22 cellular contexts compared by ENCODE assay signal in genomic region chr10:17578603-17579002, GRCh38.
"Had no signal": no experiment of that assay in that cellular context is flagged by ENCODE, and none has a peak within 500 bp of the region (broad histone marks: within the 10 kb centered on the region; RNA-seq: fewer than 3 reads in every experiment).

No MANE protein-coding gene starts in this region.

- H3K9me3 ChIP-seq: mucosa of descending colon, neutrophil, transverse colon had no signal

- H3K9me3 Mint-ChIP-seq: activated CD4-positive, alpha-beta memory T cell treated with anti-CD3 and anti-CD28 coated beads for 36 hours; activated naive CD4-positive, alpha-beta T cell treated with anti-CD3 and anti-CD28 coated beads for 36 hours; activated naive CD8-positive, alpha-beta T cell treated with anti-CD3 and anti-CD28 coated beads, Interleukin-2, amount 50 U/mL, for 24 hours; activated T-helper 2 cell treated with anti-CD3 and anti-CD28 coated beads, Interferon-gamma antibody, Interleukin-2, Interleukin-4, amounts not matched to agents 10 μg/mL and 5 μg/mL and 100 μg/mL, durations not matched to agents 14 hours and 24 hours and 36 hours had no signal

- H3K4me3 Mint-ChIP-seq: activated CD4-positive, alpha-beta memory T cell treated with anti-CD3 and anti-CD28 coated beads for 36 hours; activated CD8-positive, alpha-beta memory T cell treated with anti-CD3 and anti-CD28 coated beads, Interleukin-2, amount 10 ng/mL, durations not matched to agents 7 days and 5 days; activated naive CD4-positive, alpha-beta T cell treated with anti-CD3 and anti-CD28 coated beads for 36 hours; activated naive CD8-positive, alpha-beta T cell treated with anti-CD3 and anti-CD28 coated beads, Interleukin-2, amount 50 U/mL, for 24 hours; dendritic cell treated with granulocyte-macrophage colony-stimulating factor and Interleukin-4, amounts not matched to agents 40 ng/mL and 50 ng/mL, for 4 days; memory B cell; naive thymus-derived CD4-positive, alpha-beta T cell had no signal

- H3K4me1 ChIP-seq: transverse colon had no signal

- H3K27ac Mint-ChIP-seq: activated CD4-positive, alpha-beta memory T cell treated with anti-CD3 and anti-CD28 coated beads for 36 hours; activated CD8-positive, alpha-beta memory T cell treated with anti-CD3 and anti-CD28 coated beads, Interleukin-2, amount 10 ng/mL, durations not matched to agents 7 days and 5 days; activated naive CD4-positive, alpha-beta T cell treated with anti-CD3 and anti-CD28 coated beads for 36 hours; activated naive CD8-positive, alpha-beta T cell treated with anti-CD3 and anti-CD28 coated beads, Interleukin-2, amount 50 U/mL, for 24 hours; activated T-helper 2 cell treated with anti-CD3 and anti-CD28 coated beads, Interferon-gamma antibody, Interleukin-2, Interleukin-4, amounts not matched to agents 10 μg/mL and 5 μg/mL and 100 μg/mL, durations not matched to agents 14 hours and 24 hours and 36 hours; dendritic cell treated with granulocyte-macrophage colony-stimulating factor and Interleukin-4, amounts not matched to agents 40 ng/mL and 50 ng/mL, for 4 days; memory B cell; naive thymus-derived CD4-positive, alpha-beta T cell had no signal

- DNase-seq: activated CD4-positive, alpha-beta memory T cell treated with anti-CD3 and anti-CD28 coated beads for 36 hours; activated CD4-positive, alpha-beta T cell treated with anti-CD3 and anti-CD28 coated beads for 1 hour; activated CD8-positive, alpha-beta memory T cell treated with anti-CD3 and anti-CD28 coated beads, Interleukin-2, amount 10 ng/mL, durations not matched to agents 7 days and 5 days; activated naive CD4-positive, alpha-beta T cell treated with anti-CD3 and anti-CD28 coated beads for 36 hours; activated naive CD8-positive, alpha-beta T cell treated with anti-CD3 and anti-CD28 coated beads, Interleukin-2, amount 50 U/mL, for 24 hours; activated T-cell treated with anti-CD3 and anti-CD28 coated beads, Interleukin-2, amount 50 U/mL, for 1 hour; aorta; cerebellar nuclear complex; glutamatergic neuron; left cardiac atrium; mucosa of descending colon; naive thymus-derived CD4-positive, alpha-beta T cell; small intestine; stimulated activated CD4-positive, alpha-beta T cell treated with anti-CD3 and anti-CD28 coated beads, Interleukin-4, amount 100 ng/mL, for 4 hours; stimulated activated CD8-positive, alpha-beta memory T cell treated with anti-CD3 and anti-CD28 coated beads, Interleukin-4, amount 100 ng/mL, for 48 hours; stimulated activated naive CD8-positive, alpha-beta T cell treated with anti-CD3 and anti-CD28 coated beads, Interleukin-15, Interleukin-2, amounts not matched to agents 100 U/mL and 50 U/mL, for 24 hours; transverse colon had no signal

- ATAC-seq: activated CD8-positive, alpha-beta memory T cell treated with anti-CD3 and anti-CD28 coated beads, Interleukin-2, amount 10 ng/mL, durations not matched to agents 7 days and 5 days; activated naive CD8-positive, alpha-beta T cell treated with anti-CD3 and anti-CD28 coated beads, Interleukin-2, amount 50 U/mL, for 24 hours; mucosa of descending colon; naive thymus-derived CD4-positive, alpha-beta T cell; stimulated activated naive CD8-positive, alpha-beta T cell treated with anti-CD3 and anti-CD28 coated beads, Interleukin-15, Interleukin-2, amounts not matched to agents 100 U/mL and 50 U/mL, for 24 hours had no signal

- H3K27me3 ChIP-seq: neutrophil, transverse colon had no signal

- H3K4me3 ChIP-seq: mucosa of descending colon, transverse colon had no signal

- H3K36me3 Mint-ChIP-seq: activated CD4-positive, alpha-beta memory T cell treated with anti-CD3 and anti-CD28 coated beads for 36 hours; activated CD8-positive, alpha-beta memory T cell treated with anti-CD3 and anti-CD28 coated beads, Interleukin-2, amount 10 ng/mL, durations not matched to agents 7 days and 5 days; memory B cell; naive thymus-derived CD4-positive, alpha-beta T cell had no signal

- H3K36me3 ChIP-seq: neutrophil, transverse colon had no signal

- H3K4me1 Mint-ChIP-seq: activated CD8-positive, alpha-beta memory T cell treated with anti-CD3 and anti-CD28 coated beads, Interleukin-2, amount 10 ng/mL, durations not matched to agents 7 days and 5 days; activated naive CD8-positive, alpha-beta T cell treated with anti-CD3 and anti-CD28 coated beads, Interleukin-2, amount 50 U/mL, for 24 hours; memory B cell had no signal

- H3K27ac ChIP-seq: neutrophil, transverse colon, VCaP had no signal

- FAIRE-seq: small intestine had no signal

- H3K27me3 Mint-ChIP-seq: activated CD8-positive, alpha-beta memory T cell treated with anti-CD3 and anti-CD28 coated beads, Interleukin-2, amount 10 ng/mL, durations not matched to agents 7 days and 5 days; dendritic cell treated with granulocyte-macrophage colony-stimulating factor and Interleukin-4, amounts not matched to agents 40 ng/mL and 50 ng/mL, for 4 days had no signal
